Comparison of ENCODE assay signal across 8 cellular contexts in genomic region chr22:48492371-48493320, GRCh38.
A peak's percentile ranks its signal among the peaks of the same experiment; 100 is the strongest.
DNase-seq lines count a peak whose midpoint lies in the region; ATAC-seq, FAIRE-seq and TF ChIP-seq lines count a peak whose summit lies in the region.

No MANE protein-coding gene starts in this region.

- H3K9ac ChIP-seq in GM12878 (ENCODE audit: control insufficient read depth, insufficient read depth, low read length): no peak overlapping the region

- H3K36me3 ChIP-seq in GM12878 (ENCODE audit: control insufficient read depth in 2 of 2, insufficient read depth in 2 of 2, low read length in 1 of 2): no peaks in the 10 kb centered on the region

- peak; percentile 75 for FAIRE-seq in GM12878 (lab: Jason Lieb, UNC)

- POLR2A ChIA-PET in GM12878 (lab: Charles Lee): no interaction called here

- peak; percentile 79 for ATAC-seq in GM12878
- no peak for ATAC-seq in GM21360 (IDR thresholded peaks at IDR 0.05; ENCODE audit: unreplicated experiment)

- TF ChIP-seq RAD21 in GM12878 (IDR thresholded peaks at IDR 0.05; ENCODE audit: insufficient read depth, low read depth, low read length): peak; percentile 81

- no peak overlapping the region for H3K27ac Mint-ChIP-seq in immature natural killer cell

- CTCF ChIA-PET in GM12878 (lab: Yijun Ruan, JAX): interaction anchor here (0.6 to 1.8 kb wide), 9 partner anchors 11 to 1279 kb away, joined by 3 to 8 read pairs (median 4); no protein-coding TSS in a partner anchor

- peak; percentile 76 to 80 (median 79) for TF ChIP-seq CTCF in GM12878 (IDR thresholded peaks at IDR 0.05 in 2 of 3, conservative IDR thresholded peaks at IDR 0.05 in 1 of 3; ENCODE audit: control insufficient read depth in 2 of 3, extremely low read depth in 1 of 3, insufficient read depth in 1 of 3, low read depth in 3 of 3, low read length in 3 of 3)

- no peak for TF ChIP-seq EP300 in GM12878 (IDR thresholded peaks at IDR 0.05; ENCODE audit: borderline replicate concordance in 1 of 2, control insufficient read depth in 1 of 2, low read depth in 2 of 2, low read length in 2 of 2)

- H3K4me2 ChIP-seq in GM12878 (ENCODE audit: control insufficient read depth, insufficient read depth): no peak overlapping the region

- H3K27me3 Mint-ChIP-seq in immature natural killer cell (ENCODE audit: low read depth in 3 of 3): peaks cover 9 to 22% (median 9%) of the 10 kb centered on the region in 3 donors

- intact Hi-C loops in GM12878 (cut with micrococcal nuclease; ENCODE audit: unreplicated experiment): loop anchor here (1.0 to 10.0 kb wide), 2 partner anchors 1088 to 1279 kb away; no protein-coding TSS in a partner anchor

- no peaks in the 10 kb centered on the region for H3K36me3 Mint-ChIP-seq in immature natural killer cell

- no peaks in the 10 kb centered on the region for H3K4me1 ChIP-seq in GM12878 (ENCODE audit: control insufficient read depth, insufficient read depth, low read length)

- no peaks in the 10 kb centered on the region for H3K79me2 ChIP-seq in GM12878 (ENCODE audit: control insufficient read depth, insufficient read depth, low read length)

- 17% methylated on average over 19 of the region's 19 CpGs for WGBS in GM12878 (ENCODE audit: insufficient coverage, insufficient replicate concordance, low lambda C conversion rate, missing lambda C conversion rate)

- in situ Hi-C loops in GM12878 (cut with MboI): loop anchor here (5.0 to 25.0 kb wide), 3 partner anchors 1275 to 1930 kb away; no protein-coding TSS in a partner anchor

- peaks cover 0 to 1% of the 10 kb centered on the region in 2 donors for H3K4me1 Mint-ChIP-seq in immature natural killer cell

- H3K27ac ChIP-seq in GM12878 (ENCODE audit: control insufficient read depth, insufficient read depth): no peak overlapping the region

- SMC1A ChIA-PET in GM12878 (lab: Charles Lee; ENCODE audit: uncharacterized antibody, unreplicated experiment): interaction anchor here (0.7 to 1.6 kb wide), 3 partner anchors 1238 to 1734 kb away, joined by 3 to 6 read pairs (median 3); no protein-coding TSS in a partner anchor

- H3K9me3 ChIP-seq in GM12878 (replicated peaks; ENCODE audit: control insufficient read depth, insufficient read depth, low read length): no peaks in the 10 kb centered on the region

- no peak overlapping the region for H2AFZ ChIP-seq in GM12878 (ENCODE audit: control insufficient read depth, low read depth, low read length)

- DNase-seq in DMS153 treated with DMSO at 0.1 percent for 48 hours (lab: John Stamatoyannopoulos, UW; ENCODE audit: unreplicated experiment) (peak; percentile 49), HK-2 (ENCODE audit: unreplicated experiment) (peak; percentile 45), NOMO-1 treated with dmso at 0.1 percent for 144 hours (lab: John Stamatoyannopoulos, UW; ENCODE audit: unreplicated experiment) (peak; percentile 30), GM12878 (ENCODE audit: low read depth, low spot score) (peak; percentile 1), immature natural killer cell (peak; percentile 23 to 46 (median 38)), T1000 (lab: John Stamatoyannopoulos, UW) (no peak)
- peak; percentile 19 for DNase-seq in stimulated activated CD4-positive, alpha-beta T cell treated with anti-CD3 and anti-CD28 coated beads, Interleukin-1b, Interleukin-23, amount 100 ng/mL, for 48 hours

- no peak for TF ChIP-seq POLR2A in GM12878 (IDR thresholded peaks at IDR 0.05; ENCODE audit: low read depth, low read length)

- H3K4me3 ChIP-seq in GM12878: no peak overlapping the region

- H3K4me3 Mint-ChIP-seq in immature natural killer cell: peak overlapping the region in 1 of 5 donors; percentile 27

- no peaks in the 10 kb centered on the region for H3K9me3 Mint-ChIP-seq in immature natural killer cell

- no TSS peak for BruUV-seq in GM12878 (replicated peaks; lab: Mats Ljungman, UMichigan)

- peaks cover 0 to 5% of the 10 kb centered on the region in 2 experiments; a peak in 3 of 4 replicates for H3K27me3 ChIP-seq in GM12878 (replicated peaks in 1 of 2; ENCODE audit: control insufficient read depth in 2 of 2, insufficient read depth in 2 of 2, low read length in 1 of 2)

- RAD21 ChIA-PET in GM12878 (lab: Charles Lee; ENCODE audit: unreplicated experiment): interaction anchor here (1.0 to 1.1 kb wide), 2 partner anchors 1279 to 1302 kb away, joined by 3 to 4 read pairs; no protein-coding TSS in a partner anchor

- no peaks in the 10 kb centered on the region for H4K20me1 ChIP-seq in GM12878 (ENCODE audit: control insufficient read depth, insufficient read depth)

TF ChIP-seq in GM12878, 131 proteins besides CTCF, POLR2A, EP300 and RAD21:
- TF ChIP-seq, protein P1, sequence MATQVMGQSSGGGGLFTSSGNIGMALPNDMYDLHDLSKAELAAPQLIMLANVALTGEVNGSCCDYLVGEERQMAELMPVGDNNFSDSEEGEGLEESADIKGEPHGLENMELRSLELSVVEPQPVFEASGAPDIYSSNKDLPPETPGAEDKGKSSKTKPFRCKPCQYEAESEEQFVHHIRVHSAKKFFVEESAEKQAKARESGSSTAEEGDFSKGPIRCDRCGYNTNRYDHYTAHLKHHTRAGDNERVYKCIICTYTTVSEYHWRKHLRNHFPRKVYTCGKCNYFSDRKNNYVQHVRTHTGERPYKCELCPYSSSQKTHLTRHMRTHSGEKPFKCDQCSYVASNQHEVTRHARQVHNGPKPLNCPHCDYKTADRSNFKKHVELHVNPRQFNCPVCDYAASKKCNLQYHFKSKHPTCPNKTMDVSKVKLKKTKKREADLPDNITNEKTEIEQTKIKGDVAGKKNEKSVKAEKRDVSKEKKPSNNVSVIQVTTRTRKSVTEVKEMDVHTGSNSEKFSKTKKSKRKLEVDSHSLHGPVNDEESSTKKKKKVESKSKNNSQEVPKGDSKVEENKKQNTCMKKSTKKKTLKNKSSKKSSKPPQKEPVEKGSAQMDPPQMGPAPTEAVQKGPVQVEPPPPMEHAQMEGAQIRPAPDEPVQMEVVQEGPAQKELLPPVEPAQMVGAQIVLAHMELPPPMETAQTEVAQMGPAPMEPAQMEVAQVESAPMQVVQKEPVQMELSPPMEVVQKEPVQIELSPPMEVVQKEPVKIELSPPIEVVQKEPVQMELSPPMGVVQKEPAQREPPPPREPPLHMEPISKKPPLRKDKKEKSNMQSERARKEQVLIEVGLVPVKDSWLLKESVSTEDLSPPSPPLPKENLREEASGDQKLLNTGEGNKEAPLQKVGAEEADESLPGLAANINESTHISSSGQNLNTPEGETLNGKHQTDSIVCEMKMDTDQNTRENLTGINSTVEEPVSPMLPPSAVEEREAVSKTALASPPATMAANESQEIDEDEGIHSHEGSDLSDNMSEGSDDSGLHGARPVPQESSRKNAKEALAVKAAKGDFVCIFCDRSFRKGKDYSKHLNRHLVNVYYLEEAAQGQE (IDR thresholded peaks at IDR 0.05; ENCODE audit: low read depth, low read length): no peak
- TF ChIP-seq SMC3 (IDR thresholded peaks at IDR 0.05; ENCODE audit: borderline replicate concordance, low read length): peak; percentile 85
TF ChIP-seq in GM12878: peak in this region for 1.
